In genomic region chr2:62339413-62339812, GRCh38 we compare ENCODE assay signal across 1 cellular context.
TF ChIP-seq lines count a peak whose summit lies in the region.

No MANE protein-coding gene starts in this region.

TF ChIP-seq in WTC11, 78 proteins besides CTCF, POLR2A, EP300 and RAD21 (continued from another document):
- TF ChIP-seq OVOL2 (CRISPR knock-in tag; IDR thresholded peaks at IDR 0.05; ENCODE audit: borderline replicate concordance): no peak
TF ChIP-seq in WTC11: peak in this region for 1.
